Comparison of ENCODE assay signal across 16 cellular contexts in the genomic region with DNA sequence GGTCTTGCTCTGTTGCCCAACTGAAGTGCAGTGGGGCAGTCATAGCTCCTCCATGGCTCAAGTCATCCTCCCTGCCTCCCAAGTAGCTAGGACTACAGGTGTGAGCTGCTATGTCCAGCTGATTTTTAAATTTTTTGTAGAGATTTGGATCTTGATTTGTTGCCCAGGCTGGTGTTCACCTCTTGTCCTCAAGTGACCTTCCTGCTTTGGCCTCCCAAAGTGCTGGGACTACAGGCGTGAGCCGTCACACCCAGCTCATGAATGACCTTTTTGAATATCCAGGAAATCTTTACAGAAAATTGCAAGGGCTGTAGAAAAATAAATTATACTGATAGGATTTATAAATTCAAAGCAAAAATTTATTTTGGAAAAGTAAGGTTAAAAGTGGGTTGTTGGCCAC. TPM values are rescaled to one million over a fixed set of nuclear protein-coding genes. Genes with fewer than 3 reads are reported as not detected.
DNase-seq lines count a peak whose midpoint lies in the region; ATAC-seq and TF ChIP-seq lines count a peak whose summit lies in the region.
"Had no signal": no experiment of that assay in that cellular context is flagged by ENCODE, and none has a peak within 500 bp of the region (broad histone marks: within the 10 kb centered on the region; RNA-seq: fewer than 3 reads in every experiment).

No MANE protein-coding gene starts in this region.

- no peak for TF ChIP-seq RAD21 in liver (IDR thresholded peaks at IDR 0.05)

- intact Hi-C loops in CD14-positive monocyte (cut with micrococcal nuclease): loop anchor here in 1 of 2 donors (10.0 kb wide), 1 partner anchor 152 kb away; a partner anchor contains a TSS
- intact Hi-C loops in CD4-positive, alpha-beta T cell (cut with DNase I, micrococcal nuclease): no loop called here

- H3K9me3 Mint-ChIP-seq in CD14-positive monocyte: peaks cover 0 to 3% (median 0%) of the 10 kb centered on the region in 7 donors
- no peaks in the 10 kb centered on the region for H3K9me3 Mint-ChIP-seq in CD4-positive, alpha-beta T cell
- peaks cover 4% of the 10 kb centered on the region for H3K9me3 Mint-ChIP-seq in activated naive CD8-positive, alpha-beta T cell treated with anti-CD3 and anti-CD28 coated beads, Interleukin-2, amount 10 ng/mL, durations not matched to agents 7 days and 5 days
- H3K9me3 Mint-ChIP-seq: HFFc6 had no signal

- H3K4me3 ChIP-seq in liver (ENCODE audit: low read depth in 1 of 3, low read length in 3 of 3): no peak overlapping the region
- H3K4me3 ChIP-seq: BLaER1 treated with 17β-estradiol and CSF1 and Interleukin-3, amounts not matched to agents 10 nM and 100 nM; SJCRH30 had no signal

- DNase-seq in CD14-positive monocyte (ENCODE audit: low spot score): no peak
- DNase-seq in CD4-positive, alpha-beta T cell: no peak
- no peak for DNase-seq in activated naive CD8-positive, alpha-beta T cell treated with anti-CD3 and anti-CD28 coated beads, Interleukin-2, amount 10 ng/mL, durations not matched to agents 7 days and 5 days
- no peak for DNase-seq in kidney glomerular epithelial cell (lab: John Stamatoyannopoulos, UW)
- no peak for DNase-seq in cerebellar cortex (ENCODE audit: low spot score)
- DNase-seq: GF-D8, HFFc6, NCI-H1092, NCI-H1694, SJCRH30 had no signal

- peaks cover 76% of the 10 kb centered on the region for H3K4me1 Mint-ChIP-seq in CD14-positive monocyte
- H3K4me1 Mint-ChIP-seq in CD4-positive, alpha-beta T cell (ENCODE audit: low read depth): peaks cover 90% of the 10 kb centered on the region
- H3K4me1 Mint-ChIP-seq in activated naive CD8-positive, alpha-beta T cell treated with anti-CD3 and anti-CD28 coated beads, Interleukin-2, amount 10 ng/mL, durations not matched to agents 7 days and 5 days: peaks cover 60% of the 10 kb centered on the region

- no peaks in the 10 kb centered on the region for H3K9me3 ChIP-seq in CD4-positive, alpha-beta T cell (ENCODE audit: control insufficient read depth, low read length)
- no peaks in the 10 kb centered on the region for H3K9me3 ChIP-seq in liver (ENCODE audit: control insufficient read depth in 4 of 4, low read length in 3 of 4)
- H3K9me3 ChIP-seq: SJCRH30 had no signal

- H3K4me3 Mint-ChIP-seq in CD14-positive monocyte: no peak overlapping the region
- no peak overlapping the region for H3K4me3 Mint-ChIP-seq in CD4-positive, alpha-beta T cell
- peak overlapping the region; percentile 37 for H3K4me3 Mint-ChIP-seq in activated naive CD8-positive, alpha-beta T cell treated with anti-CD3 and anti-CD28 coated beads, Interleukin-2, amount 10 ng/mL, durations not matched to agents 7 days and 5 days
- H3K4me3 Mint-ChIP-seq: HFFc6 had no signal

- POLR2A ChIA-PET in CD4-positive, alpha-beta T cell (lab: Charles Lee): interaction anchor here (1.0 to 2.1 kb wide), 5 partner anchors 11 to 31 kb away, joined by 3 to 10 read pairs (median 6); a partner anchor contains a TSS
- POLR2A ChIA-PET in activated naive CD8-positive, alpha-beta T cell treated with anti-CD3 and anti-CD28 coated beads, Interleukin-2, amount 10 ng/mL, durations not matched to agents 7 days and 5 days (lab: Charles Lee): interaction anchor here (1.5 kb wide), 1 partner anchor 20 kb away, joined by 3 read pairs; no protein-coding TSS in a partner anchor

- H3K36me3 ChIP-seq in liver (ENCODE audit: control insufficient read depth in 4 of 4, insufficient read depth in 3 of 4, low read depth in 1 of 4, low read length in 3 of 4): no peaks in the 10 kb centered on the region

- H3K27ac ChIP-seq in CD4-positive, alpha-beta T cell (ENCODE audit: low read depth, low read length): no peak overlapping the region
- H3K27ac ChIP-seq in liver (ENCODE audit: low read depth in 1 of 2, low read length in 2 of 2): no peak overlapping the region
- H3K27ac ChIP-seq: BLaER1 treated with 17β-estradiol and CSF1 and Interleukin-3, amounts not matched to agents 10 nM and 100 nM; HL-60; KMS-11; RWPE1; SJCRH30 had no signal

- H3K27me3 Mint-ChIP-seq in CD14-positive monocyte (ENCODE audit: low read depth in 3 of 3): no peaks in the 10 kb centered on the region
- H3K27me3 Mint-ChIP-seq in CD4-positive, alpha-beta T cell: no peaks in the 10 kb centered on the region
- no peaks in the 10 kb centered on the region for H3K27me3 Mint-ChIP-seq in activated naive CD8-positive, alpha-beta T cell treated with anti-CD3 and anti-CD28 coated beads, Interleukin-2, amount 10 ng/mL, durations not matched to agents 7 days and 5 days

- peaks cover 2 to 12% (median 11%) of the 10 kb centered on the region in 4 donors for H3K4me1 ChIP-seq in liver (ENCODE audit: control insufficient read depth in 4 of 4, insufficient read depth in 4 of 4, low read length in 3 of 4)

- peaks cover 5 to 27% of the 10 kb centered on the region in 2 donors for H3K36me3 Mint-ChIP-seq in CD14-positive monocyte
- peaks cover 60% of the 10 kb centered on the region for H3K36me3 Mint-ChIP-seq in CD4-positive, alpha-beta T cell (ENCODE audit: low read depth)
- peaks cover 44% of the 10 kb centered on the region for H3K36me3 Mint-ChIP-seq in activated naive CD8-positive, alpha-beta T cell treated with anti-CD3 and anti-CD28 coated beads, Interleukin-2, amount 10 ng/mL, durations not matched to agents 7 days and 5 days

- no peak for ATAC-seq in CD4-positive, alpha-beta T cell (ENCODE audit: poor library complexity)
- ATAC-seq in activated naive CD8-positive, alpha-beta T cell treated with anti-CD3 and anti-CD28 coated beads, Interleukin-2, amount 10 ng/mL, durations not matched to agents 7 days and 5 days (ENCODE audit: low read depth): no peak
- ATAC-seq in GM21367 (IDR thresholded peaks at IDR 0.05; ENCODE audit: unreplicated experiment): no peak

- 38% methylated on average over 2 of the region's 2 CpGs for WGBS in liver

- TF ChIP-seq CTCF in CD14-positive monocyte (IDR thresholded peaks at IDR 0.05) (no peak), liver (IDR thresholded peaks at IDR 0.05; ENCODE audit: low read depth, low read length, missing input control) (no peak)
- no peak for TF ChIP-seq CTCF in CD4-positive, alpha-beta T cell (IDR thresholded peaks at IDR 0.05)

- CTCF ChIA-PET in CD4-positive, alpha-beta T cell (lab: Charles Lee): interaction anchor here (1.3 to 2.0 kb wide), 2 partner anchors 10 to 14 kb away, joined by 3 to 6 read pairs; no protein-coding TSS in a partner anchor

- no peaks in the 10 kb centered on the region for H3K27me3 ChIP-seq in CD4-positive, alpha-beta T cell (ENCODE audit: control insufficient read depth, insufficient read depth, low read length)
- no peaks in the 10 kb centered on the region for H3K27me3 ChIP-seq in liver (ENCODE audit: control insufficient read depth in 4 of 4, insufficient read depth in 4 of 4, low read length in 3 of 4)
- H3K27me3 ChIP-seq: BLaER1 treated with 17β-estradiol and CSF1 and Interleukin-3, amounts not matched to agents 10 nM and 100 nM; SJCRH30 had no signal

- no peak overlapping the region for H3K9ac ChIP-seq in liver (ENCODE audit: low read depth in 1 of 2, low read length in 2 of 2)
- H3K9ac ChIP-seq: BLaER1 treated with 17β-estradiol and CSF1 and Interleukin-3, amounts not matched to agents 10 nM and 100 nM; KMS-11 had no signal

- peak overlapping the region in 5 of 7 donors; percentile 56 to 83 (median 78) for H3K27ac Mint-ChIP-seq in CD14-positive monocyte
- peak overlapping the region; percentile 84 for H3K27ac Mint-ChIP-seq in CD4-positive, alpha-beta T cell
- H3K27ac Mint-ChIP-seq in activated naive CD8-positive, alpha-beta T cell treated with anti-CD3 and anti-CD28 coated beads, Interleukin-2, amount 10 ng/mL, durations not matched to agents 7 days and 5 days: no peak overlapping the region
- H3K27ac Mint-ChIP-seq: HFFc6 had no signal

TF ChIP-seq in liver, 16 proteins besides CTCF, POLR2A, EP300 and RAD21:
- TF ChIP-seq SP1 (IDR thresholded peaks at IDR 0.05): no peak
- peak; percentile 35 to 43 for TF ChIP-seq RXRA (IDR thresholded peaks at IDR 0.05)
TF ChIP-seq in liver: peak in this region for 1.

RNA-seq across cellular contexts. Expression of a gene that starts 17.4 kb away (rescaled TPM):
- polyA plus RNA-seq in CD14-positive monocyte: 100 to 1,000 TPM; 464 to 557 TPM
- 100 to 1,000 TPM; 118 to 123 TPM for total RNA-seq in CD4-positive, alpha-beta T cell
- 100 to 1,000 TPM; 408 to 414 TPM for total RNA-seq in activated naive CD8-positive, alpha-beta T cell treated with anti-CD3 and anti-CD28 coated beads, Interleukin-2, amount 10 ng/mL, durations not matched to agents 7 days and 5 days
- 10 to 100 TPM; 63.6 to 99.6 TPM for total RNA-seq in liver
- polyA plus RNA-seq in liver: 10 to 100 TPM; 34.4 to 39.9 TPM
